ENCODE assay signal across 1 cellular context in genomic region chr4:98484031-98484430, GRCh38.
TF ChIP-seq lines count a peak whose summit lies in the region.

No MANE protein-coding gene starts in this region.

TF ChIP-seq in IMR-90, 13 proteins besides CTCF, POLR2A, EP300 and RAD21:
- TF ChIP-seq SMC3 (IDR thresholded peaks at IDR 0.05; ENCODE audit: low read depth, low read length) (no peak), RCOR1 (IDR thresholded peaks at IDR 0.05; ENCODE audit: insufficient replicate concordance, low read length) (no peak), MAZ (IDR thresholded peaks at IDR 0.05; ENCODE audit: borderline replicate concordance, low read depth, low read length) (no peak), CEBPB (IDR thresholded peaks at IDR 0.05; ENCODE audit: low read depth, low read length) (no peak), BHLHE40 (IDR thresholded peaks at IDR 0.05; ENCODE audit: low read depth, low read length) (no peak), USF2 (IDR thresholded peaks at IDR 0.05; ENCODE audit: low read depth, low read length) (no peak), MAFK (IDR thresholded peaks at IDR 0.05; ENCODE audit: low read depth, low read length) (no peak), CHD1 (IDR thresholded peaks at IDR 0.05; ENCODE audit: low read depth, low read length) (no peak), NFE2L2 (IDR thresholded peaks at IDR 0.05; ENCODE audit: low read depth, low read length) (no peak), MXI1 (IDR thresholded peaks at IDR 0.05; ENCODE audit: borderline replicate concordance, low read depth, low read length) (no peak), RFX5 (IDR thresholded peaks at IDR 0.05; ENCODE audit: low read depth, low read length) (no peak), ELK1 (IDR thresholded peaks at IDR 0.05; ENCODE audit: borderline replicate concordance, low read depth, low read length) (no peak), FOS (IDR thresholded peaks at IDR 0.05; ENCODE audit: low read depth, low read length) (no peak)
